In genomic region chr17:29352146-29352545, GRCh38 we compare ENCODE assay signal across 6 cellular contexts.
"Had no signal": no experiment of that assay in that cellular context is flagged by ENCODE, and none has a peak within 500 bp of the region (broad histone marks: within the 10 kb centered on the region; RNA-seq: fewer than 3 reads in every experiment).

No MANE protein-coding gene starts in this region.

- ATAC-seq: GM23338 had no signal

- FAIRE-seq: H1, H54 had no signal

- H3K4me3 ChIP-seq: GM23338 had no signal

- H2AFZ ChIP-seq: GM23338 had no signal

- H3K4me2 ChIP-seq: GM23338 had no signal

- DNase-seq: H9, HCEC 1CT, KG1 had no signal
